Comparison of ENCODE assay signal across 1 cellular context in the genomic region with DNA sequence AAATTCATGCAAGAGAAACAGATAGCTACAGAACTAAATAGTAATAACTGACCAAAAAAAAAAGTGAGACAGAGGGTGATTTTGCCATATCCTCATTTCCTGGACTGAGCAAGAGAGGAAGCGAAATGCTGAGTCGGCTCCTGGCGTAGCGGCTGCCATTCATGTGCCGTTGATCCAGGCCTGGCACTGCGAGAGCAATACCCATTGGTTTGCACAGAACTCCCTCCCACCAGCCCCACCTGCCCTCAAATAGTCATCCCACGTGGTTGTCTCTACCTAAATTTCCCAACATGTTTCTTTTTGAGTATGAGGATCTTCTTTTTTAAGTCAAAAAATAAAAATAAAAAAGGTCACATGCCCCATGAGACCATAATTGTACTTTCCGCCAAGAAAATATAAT.
A peak's percentile ranks its signal among the peaks of the same experiment; 100 is the strongest.
TF ChIP-seq lines count a peak whose summit lies in the region.

No MANE protein-coding gene starts in this region.

TF ChIP-seq in K562, 482 proteins besides CTCF, POLR2A, EP300 and RAD21 (continued from another document):
- TF ChIP-seq, protein P1, sequence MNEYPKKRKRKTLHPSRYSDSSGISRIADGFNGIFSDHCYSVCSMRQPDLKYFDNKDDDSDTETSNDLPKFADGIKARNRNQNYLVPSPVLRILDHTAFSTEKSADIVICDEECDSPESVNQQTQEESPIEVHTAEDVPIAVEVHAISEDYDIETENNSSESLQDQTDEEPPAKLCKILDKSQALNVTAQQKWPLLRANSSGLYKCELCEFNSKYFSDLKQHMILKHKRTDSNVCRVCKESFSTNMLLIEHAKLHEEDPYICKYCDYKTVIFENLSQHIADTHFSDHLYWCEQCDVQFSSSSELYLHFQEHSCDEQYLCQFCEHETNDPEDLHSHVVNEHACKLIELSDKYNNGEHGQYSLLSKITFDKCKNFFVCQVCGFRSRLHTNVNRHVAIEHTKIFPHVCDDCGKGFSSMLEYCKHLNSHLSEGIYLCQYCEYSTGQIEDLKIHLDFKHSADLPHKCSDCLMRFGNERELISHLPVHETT (CRISPR knock-in tag; conservative IDR thresholded peaks at IDR 0.05 in 1 of 2, IDR thresholded peaks at IDR 0.05 in 1 of 2) = 0 out of 4 replicates have a peak, but pooled peaks of 1 of the 2 experiments have one; percentile 34
- TF ChIP-seq ZNF316 (IDR thresholded peaks at IDR 0.05) (peak; percentile 90), MAFG (tag; conservative IDR thresholded peaks at IDR 0.05) (peak; percentile 82), HIVEP1 (CRISPR knock-in tag; IDR thresholded peaks at IDR 0.05) (no peak), SRSF1 (IDR thresholded peaks at IDR 0.05; ENCODE audit: low read depth, low read length) (no peak), NR2C2 (CRISPR knock-in tag; IDR thresholded peaks at IDR 0.05) (no peak), NR2C2 (tag; IDR thresholded peaks at IDR 0.05) (no peak), ZNF764 (CRISPR knock-in tag; IDR thresholded peaks at IDR 0.05; ENCODE audit: low read depth) (no peak)
TF ChIP-seq in K562: peak in this region for 11.
